In genomic region chr21:41926807-41927171, GRCh38 we compare ENCODE assay signal across 9 cellular contexts. TPM values are rescaled to one million over a fixed set of nuclear protein-coding genes. Genes with fewer than 3 reads are reported as not detected.
DNase-seq lines count a peak whose midpoint lies in the region; ATAC-seq, FAIRE-seq and TF ChIP-seq lines count a peak whose summit lies in the region.
"Had no signal": no experiment of that assay in that cellular context is flagged by ENCODE, and none has a peak within 500 bp of the region (broad histone marks: within the 10 kb centered on the region; RNA-seq: fewer than 3 reads in every experiment).

No MANE protein-coding gene starts in this region.

- H2AFZ ChIP-seq in H9 (ENCODE audit: low read length) (no peak overlapping the region), GM12878 (ENCODE audit: control insufficient read depth, low read depth, low read length) (peak overlapping the region; percentile 86)

- intact Hi-C loops in A673 (cut with micrococcal nuclease; ENCODE audit: unreplicated experiment) (no loop called here), GM12878 (cut with micrococcal nuclease; ENCODE audit: unreplicated experiment) (loop anchor here (2.0 to 10.0 kb wide), 3 partner anchors 76 to 188 kb away; no protein-coding TSS in a partner anchor)

- H3K36me3 ChIP-seq in A673 (ENCODE audit: insufficient read depth, low read length, poor library complexity, severe bottlenecking) (no peaks in the 10 kb centered on the region), GM12878 (ENCODE audit: control insufficient read depth in 2 of 2, insufficient read depth in 2 of 2, low read length in 1 of 2) (no peaks in the 10 kb centered on the region), muscle layer of colon (ENCODE audit: insufficient read depth, low read length) (no peaks in the 10 kb centered on the region)

- H2BK12ac ChIP-seq in H9 (ENCODE audit: insufficient read length, low read depth, low read length): no peak overlapping the region

- FAIRE-seq in GM12878 (lab: Jason Lieb, UNC): no peak

- H4K20me1 ChIP-seq in H9 (ENCODE audit: control insufficient read depth, insufficient read depth, insufficient read length) (no peaks in the 10 kb centered on the region), GM12878 (ENCODE audit: control insufficient read depth, insufficient read depth) (no peaks in the 10 kb centered on the region)

- TF ChIP-seq RAD21 in GM12878 (IDR thresholded peaks at IDR 0.05; ENCODE audit: insufficient read depth, low read depth, low read length): no peak

- no peak overlapping the region for H2BK5ac ChIP-seq in H9 (ENCODE audit: insufficient read length, low read length)

- POLR2A ChIA-PET in A673 (lab: Charles Lee; ENCODE audit: low non-redundant PET) (no interaction called here), GM12878 (lab: Charles Lee) (interaction anchor here (1.3 to 5.5 kb wide), 2 partner anchors 48 to 501 kb away, joined by 3 to 28 read pairs; partner anchors contain the start of gene PRDM15)

- no peak overlapping the region for H3K23ac ChIP-seq in H9 (ENCODE audit: insufficient read length, low read depth, low read length)

- BruUV-seq in A673 (replicated peaks; lab: Mats Ljungman, UMichigan) (no TSS peak), GM12878 (replicated peaks; lab: Mats Ljungman, UMichigan) (TSS peak; percentile 75)

- H3K27me3 Mint-ChIP-seq in H9 (ENCODE audit: low read depth): no peaks in the 10 kb centered on the region

- no peak overlapping the region for H4K5ac ChIP-seq in H9 (ENCODE audit: insufficient read length, low read depth, low read length)

- H3K4me2 ChIP-seq in H9 (ENCODE audit: insufficient read depth, insufficient read length, low read length): no peak overlapping the region
- peak overlapping the region; percentile 97 for H3K4me2 ChIP-seq in GM12878 (ENCODE audit: control insufficient read depth, insufficient read depth)

- SMC1A ChIA-PET in GM12878 (lab: Charles Lee; ENCODE audit: uncharacterized antibody, unreplicated experiment): interaction anchor here (0.6 to 5.3 kb wide), 14 partner anchors 22 to 191 kb away, joined by 3 to 51 read pairs (median 4); partner anchors contain the start of gene PRDM15

- H3K14ac ChIP-seq in H9 (ENCODE audit: insufficient read depth, low read length): no peak overlapping the region

- H2AK5ac ChIP-seq in H9 (ENCODE audit: insufficient read length, low read length): no peak overlapping the region

- TF ChIP-seq EP300 in GM12878 (IDR thresholded peaks at IDR 0.05; ENCODE audit: borderline replicate concordance in 1 of 2, control insufficient read depth in 1 of 2, low read depth in 2 of 2, low read length in 2 of 2): no peak

- H3K27ac ChIP-seq in A673 (ENCODE audit: low read depth, low read length, poor library complexity, severe bottlenecking) (peak overlapping the region; percentile 40), H9 (ENCODE audit: insufficient read length, low read depth, low read length) (no peak overlapping the region), GM12878 (ENCODE audit: control insufficient read depth, insufficient read depth) (peak overlapping the region; percentile 99), muscle layer of colon (ENCODE audit: low read depth, low read length) (peak overlapping the region; percentile 75)
- H3K27ac ChIP-seq: WERI-Rb-1 had no signal

- H3K4me1 ChIP-seq in A673 (ENCODE audit: insufficient read depth, low read length, poor library complexity, severe bottlenecking): peaks cover 17% of the 10 kb centered on the region
- H3K4me1 ChIP-seq in H9 (ENCODE audit: insufficient read depth, low read length): peaks cover 4% of the 10 kb centered on the region
- peaks cover 64% of the 10 kb centered on the region for H3K4me1 ChIP-seq in GM12878 (ENCODE audit: control insufficient read depth, insufficient read depth, low read length)
- H3K4me1 ChIP-seq in muscle layer of colon (ENCODE audit: insufficient read depth, low read length): peaks cover 18% of the 10 kb centered on the region

- no peak overlapping the region for H2BK120ac ChIP-seq in H9 (ENCODE audit: low read depth, low read length, poor library complexity, severe bottlenecking)

- CTCF ChIA-PET in A673 (lab: Charles Lee) (no interaction called here), GM12878 (lab: Yijun Ruan, JAX) (interaction anchor here (0.6 to 4.9 kb wide), 6 partner anchors 78 to 191 kb away, joined by 3 to 15 read pairs (median 4); no protein-coding TSS in a partner anchor)

- TF ChIP-seq POLR2A in GM12878 (IDR thresholded peaks at IDR 0.05; ENCODE audit: low read depth, low read length): no peak

- H3T11ph ChIP-seq in H9 (ENCODE audit: low read length): no peak overlapping the region

- H3K36me3 Mint-ChIP-seq in H9 (ENCODE audit: insufficient read depth in 1 of 3, low read depth in 3 of 3): no peaks in the 10 kb centered on the region

- no peak overlapping the region for H4K91ac ChIP-seq in H9 (ENCODE audit: insufficient read length, low read depth, low read length)

- H2BK20ac ChIP-seq in H9 (ENCODE audit: low read depth, low read length, poor library complexity, severe bottlenecking): no peak overlapping the region

- H3K9me3 ChIP-seq in A673 (ENCODE audit: low read depth, low read length, poor library complexity, severe bottlenecking): no peaks in the 10 kb centered on the region
- no peaks in the 10 kb centered on the region for H3K9me3 ChIP-seq in H9 (ENCODE audit: control insufficient read depth, low read depth, low read length)
- no peaks in the 10 kb centered on the region for H3K9me3 ChIP-seq in GM12878 (replicated peaks; ENCODE audit: control insufficient read depth, insufficient read depth, low read length)
- H3K9me3 ChIP-seq in muscle layer of colon (ENCODE audit: low read length): no peaks in the 10 kb centered on the region

- no peaks in the 10 kb centered on the region for H3K23me2 ChIP-seq in H9 (ENCODE audit: insufficient read length, low read depth, low read length, poor library complexity, severe bottlenecking)

- H3K4me3 ChIP-seq in A673 (ENCODE audit: low read depth, low read length, poor library complexity, severe bottlenecking) (peak overlapping the region; percentile 26), GM12878 (peak overlapping the region; percentile 81), muscle layer of colon (ENCODE audit: low read depth in 1 of 2, low read length in 2 of 2) (peak overlapping the region in 1 of 2 donors; percentile 61)

- peaks cover 36 to 52% of the 10 kb centered on the region in 2 experiments for H3K4me1 Mint-ChIP-seq in H9

- no peak overlapping the region for H3K4ac ChIP-seq in H9 (ENCODE audit: low read depth, low read length)

- H3K4me3 Mint-ChIP-seq in H9: no peak overlapping the region

- WGBS in H9 (ENCODE audit: extremely low coverage, insufficient read length, low lambda C conversion rate): no CpG with 5 or more reads among the region's 3 CpGs
- WGBS in GM12878 (ENCODE audit: insufficient coverage, insufficient replicate concordance, low lambda C conversion rate, missing lambda C conversion rate): 11% methylated on average over 3 of the region's 3 CpGs

- peak overlapping the region; percentile 91 to 96 (median 92); a peak in 5 of 7 replicates for H3K27ac Mint-ChIP-seq in H9

- in situ Hi-C loops in GM12878 (cut with MboI): loop anchor here (5.0 kb wide), 1 partner anchor 76 kb away; no protein-coding TSS in a partner anchor

- H3K56ac ChIP-seq in H9 (ENCODE audit: insufficient read length, low read depth, low read length): no peak overlapping the region

- RAD21 ChIA-PET in GM12878 (lab: Charles Lee; ENCODE audit: unreplicated experiment): interaction anchor here (1.0 to 2.9 kb wide), 13 partner anchors 26 to 194 kb away, joined by 3 to 11 read pairs (median 5); partner anchors contain the start of genes PRDM15 and ZBTB21

- H2BK15ac ChIP-seq in H9 (ENCODE audit: low read depth, low read length): no peak overlapping the region

- H3K18ac ChIP-seq in H9 (ENCODE audit: insufficient read length, low read depth, low read length): no peak overlapping the region

- ATAC-seq in GM12878 (no peak), GM19328 (IDR thresholded peaks at IDR 0.05; ENCODE audit: unreplicated experiment) (no peak)

- H4K8ac ChIP-seq in H9 (replicated peaks; ENCODE audit: insufficient read length, low read depth, low read length): no peak overlapping the region

- H3K79me2 ChIP-seq in H9 (ENCODE audit: insufficient read depth, low read length): no peaks in the 10 kb centered on the region
- H3K79me2 ChIP-seq in GM12878 (ENCODE audit: control insufficient read depth, insufficient read depth, low read length): peaks cover 43% of the 10 kb centered on the region

- no peak overlapping the region for H3K9ac ChIP-seq in H9 (ENCODE audit: extremely low read depth, insufficient read length, low read length)
- H3K9ac ChIP-seq in GM12878 (ENCODE audit: control insufficient read depth, insufficient read depth, low read length): peak overlapping the region; percentile 96
- peak overlapping the region; percentile 52 for H3K9ac ChIP-seq in muscle layer of colon (ENCODE audit: low read length)

- H3K27me3 ChIP-seq in A673 (replicated peaks; ENCODE audit: insufficient read depth, low read depth, low read length, poor library complexity) (no peaks in the 10 kb centered on the region), H9 (ENCODE audit: insufficient read depth, low read length) (no peaks in the 10 kb centered on the region), GM12878 (replicated peaks in 1 of 2; ENCODE audit: control insufficient read depth in 2 of 2, insufficient read depth in 2 of 2, low read length in 1 of 2) (no peaks in the 10 kb centered on the region), muscle layer of colon (ENCODE audit: control insufficient read depth in 1 of 2, insufficient read depth in 2 of 2, low read length in 2 of 2) (no peaks in the 10 kb centered on the region)

- H3K79me1 ChIP-seq in H9 (ENCODE audit: insufficient read depth, low read depth, low read length, poor library complexity, severe bottlenecking): no peaks in the 10 kb centered on the region

- DNase-seq in A673 (ENCODE audit: low spot score) (no peak), H9 (no peak), GM12878 (ENCODE audit: low read depth, low spot score) (no peak), EL (no peak), NCI-H2107 treated with DMSO at 0.1 percent for 48 hours (lab: John Stamatoyannopoulos, UW; ENCODE audit: unreplicated experiment) (no peak)
- no peak for DNase-seq in stimulated activated CD4-positive, alpha-beta T cell treated with anti-CD3 and anti-CD28 coated beads, Interleukin-15, amount 100 ng/mL, for 24 hours
- DNase-seq: WERI-Rb-1 had no signal

- no peaks in the 10 kb centered on the region for H3K9me3 Mint-ChIP-seq in H9

- TF ChIP-seq CTCF in A673 (conservative IDR thresholded peaks at IDR 0.05; ENCODE audit: low read depth, low read length) (no peak), H9 (conservative IDR thresholded peaks at IDR 0.05) (no peak), GM12878 (IDR thresholded peaks at IDR 0.05 in 2 of 3, conservative IDR thresholded peaks at IDR 0.05 in 1 of 3; ENCODE audit: control insufficient read depth in 2 of 3, extremely low read depth in 1 of 3, insufficient read depth in 1 of 3, low read depth in 3 of 3, low read length in 3 of 3) (no peak)

RNA-seq across cellular contexts. Expression of gene C2CD2, which starts 27.0 kb away (rescaled TPM):
- total RNA-seq in A673 (2021) (9.2 and 10.8 TPM in 2 replicates), H9 (2021) (11.5 and 14.6 TPM in 2 replicates), GM12878 (2014; rRNA removed) (13.0 and 13.7 TPM in 2 replicates), GM12878 (2014; rRNA removed; fragmentation: Illumina TruSeq; extraction: Trizol) (8.3 and 10.9 TPM in 2 replicates), GM12878 (2021) (11.2 and 11.6 TPM in 2 replicates)
- total RNA-seq in GM12878 (2013; cell fraction: nucleolus; rRNA removed): 193 and 225 TPM in 2 replicates
- polyA plus RNA-seq in GM12878 (2011; ENCODE audit: low read depth): 4.4 TPM
- polyA plus RNA-seq in GM12878 (2011; rRNA removed) (26.9 and 30.9 TPM in 2 replicates), GM12878 (2014; fragmentation: Illumina TruSeq; extraction: Trizol) (8.8 and 9.3 TPM in 2 replicates), GM12878 (2014; fragmentation: Nextera tagmentation; extraction: Ambion mirVana) (1 to 10 TPM; 2.2 to 2.9 TPM), GM12878 (2014; rRNA removed) (9.9 and 11.1 TPM in 2 replicates), GM12878 (2016; fragmentation: Nextera tagmentation; extraction: Ambion mirVana) (1 to 10 TPM; 2.5 to 4.9 TPM)
- polyA plus RNA-seq in GM12878 (2011; cell fraction: cytosol; rRNA removed): 22.6 and 26.7 TPM in 2 replicates
- polyA plus RNA-seq in GM12878 (2011; cell fraction: nucleus; rRNA removed): 59.4 and 76.9 TPM in 2 replicates
- polyA plus RNA-seq in GM12878 (2012): 7.7 and 13.4 TPM in 2 replicates
- 57.2 and 71.5 TPM in 2 replicates for polyA minus RNA-seq in GM12878 (2011; rRNA and poly(A)+ RNA removed)
- 9.8 and 11.5 TPM in 2 replicates for polyA minus RNA-seq in GM12878 (2011; cell fraction: cytosol; rRNA and poly(A)+ RNA removed)
- polyA minus RNA-seq in GM12878 (2011; cell fraction: nucleus; rRNA and poly(A)+ RNA removed): 29.0 and 42.4 TPM in 2 replicates

RNA-seq across cellular contexts. Expression of gene PRDM15, which starts 47.6 kb away (rescaled TPM):
- total RNA-seq in A673 (2021) (16.7 and 17.8 TPM in 2 replicates), H9 (2021) (9.9 TPM in 2 replicates), GM12878 (2014; rRNA removed) (9.8 and 10.5 TPM in 2 replicates), GM12878 (2014; rRNA removed; fragmentation: Illumina TruSeq; extraction: Trizol) (6.3 and 6.8 TPM in 2 replicates), GM12878 (2021) (10.8 and 16.0 TPM in 2 replicates)
- 44.8 and 48.4 TPM in 2 replicates for total RNA-seq in GM12878 (2013; cell fraction: nucleolus; rRNA removed)
- polyA plus RNA-seq in GM12878 (2011; ENCODE audit: low read depth): 7.0 TPM
- polyA plus RNA-seq in GM12878 (2011; rRNA removed) (6.1 and 12.5 TPM in 2 replicates), GM12878 (2014; fragmentation: Illumina TruSeq; extraction: Trizol) (6.0 and 9.0 TPM in 2 replicates), GM12878 (2014; fragmentation: Nextera tagmentation; extraction: Ambion mirVana) (1 to 10 TPM; 2.2 to 2.8 TPM), GM12878 (2014; rRNA removed) (12.4 and 16.2 TPM in 2 replicates), GM12878 (2016; fragmentation: Nextera tagmentation; extraction: Ambion mirVana) (1 to 10 TPM; 7.2 to 8.2 TPM)
- polyA plus RNA-seq in GM12878 (2011; cell fraction: cytosol; rRNA removed): 11.1 and 15.7 TPM in 2 replicates
- 107 and 122 TPM in 2 replicates for polyA plus RNA-seq in GM12878 (2011; cell fraction: nucleus; rRNA removed)
- 10.3 and 10.7 TPM in 2 replicates for polyA plus RNA-seq in GM12878 (2012)
- polyA minus RNA-seq in GM12878 (2011; rRNA and poly(A)+ RNA removed): 17.7 and 31.5 TPM in 2 replicates
- polyA minus RNA-seq in GM12878 (2011; cell fraction: cytosol; rRNA and poly(A)+ RNA removed): 4.0 and 8.4 TPM in 2 replicates
- 19.6 and 32.8 TPM in 2 replicates for polyA minus RNA-seq in GM12878 (2011; cell fraction: nucleus; rRNA and poly(A)+ RNA removed)
